6 cellular contexts compared by ENCODE assay signal in genomic region chr20:43352996-43353395, GRCh38.
"Had no signal": no experiment of that assay in that cellular context is flagged by ENCODE, and none has a peak within 500 bp of the region (broad histone marks: within the 10 kb centered on the region; RNA-seq: fewer than 3 reads in every experiment).

No MANE protein-coding gene starts in this region.

- DNase-seq: IMR-90, KBM-7, KG1 had no signal

- ATAC-seq: HepG2, K562 had no signal

- H3K4me3 ChIP-seq: K562 had no signal

- H3K27ac ChIP-seq: HL-60 had no signal

- FAIRE-seq: HepG2, K562 had no signal
